ENCODE assay signal across 1 cellular context in the genomic region with DNA sequence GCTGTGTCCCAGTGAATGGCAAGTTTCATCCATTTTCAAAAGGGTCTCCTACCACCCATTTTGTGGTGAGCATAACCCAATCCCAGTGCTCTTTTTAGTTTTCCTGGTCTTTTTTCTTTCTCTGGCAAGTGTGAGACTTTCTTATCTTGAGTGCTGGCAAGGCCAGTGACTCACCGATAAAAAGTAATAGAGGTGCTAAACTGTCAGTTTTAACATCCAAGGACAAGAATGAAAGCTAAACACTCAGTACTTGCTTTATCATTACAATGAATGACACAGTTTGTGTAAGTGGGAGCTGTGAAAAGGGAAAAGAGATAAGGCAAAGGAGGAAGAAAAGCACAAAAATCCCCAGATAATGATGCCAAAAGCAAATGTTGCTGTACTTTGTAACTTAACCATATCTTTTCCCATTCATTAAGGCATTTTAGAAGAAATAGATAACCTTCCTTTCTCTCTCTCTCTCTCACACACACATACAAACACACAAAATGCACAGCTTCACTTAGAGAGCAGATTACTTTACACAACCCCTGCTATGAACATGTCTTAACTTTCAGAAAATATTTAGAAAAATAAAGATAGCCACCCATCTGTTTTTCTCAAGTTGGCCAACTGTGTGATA.
TF ChIP-seq lines count a peak whose summit lies in the region.

No MANE protein-coding gene starts in this region.

TF ChIP-seq in HepG2, 621 proteins besides CTCF, POLR2A, EP300 and RAD21:
- TF ChIP-seq, protein P1, sequence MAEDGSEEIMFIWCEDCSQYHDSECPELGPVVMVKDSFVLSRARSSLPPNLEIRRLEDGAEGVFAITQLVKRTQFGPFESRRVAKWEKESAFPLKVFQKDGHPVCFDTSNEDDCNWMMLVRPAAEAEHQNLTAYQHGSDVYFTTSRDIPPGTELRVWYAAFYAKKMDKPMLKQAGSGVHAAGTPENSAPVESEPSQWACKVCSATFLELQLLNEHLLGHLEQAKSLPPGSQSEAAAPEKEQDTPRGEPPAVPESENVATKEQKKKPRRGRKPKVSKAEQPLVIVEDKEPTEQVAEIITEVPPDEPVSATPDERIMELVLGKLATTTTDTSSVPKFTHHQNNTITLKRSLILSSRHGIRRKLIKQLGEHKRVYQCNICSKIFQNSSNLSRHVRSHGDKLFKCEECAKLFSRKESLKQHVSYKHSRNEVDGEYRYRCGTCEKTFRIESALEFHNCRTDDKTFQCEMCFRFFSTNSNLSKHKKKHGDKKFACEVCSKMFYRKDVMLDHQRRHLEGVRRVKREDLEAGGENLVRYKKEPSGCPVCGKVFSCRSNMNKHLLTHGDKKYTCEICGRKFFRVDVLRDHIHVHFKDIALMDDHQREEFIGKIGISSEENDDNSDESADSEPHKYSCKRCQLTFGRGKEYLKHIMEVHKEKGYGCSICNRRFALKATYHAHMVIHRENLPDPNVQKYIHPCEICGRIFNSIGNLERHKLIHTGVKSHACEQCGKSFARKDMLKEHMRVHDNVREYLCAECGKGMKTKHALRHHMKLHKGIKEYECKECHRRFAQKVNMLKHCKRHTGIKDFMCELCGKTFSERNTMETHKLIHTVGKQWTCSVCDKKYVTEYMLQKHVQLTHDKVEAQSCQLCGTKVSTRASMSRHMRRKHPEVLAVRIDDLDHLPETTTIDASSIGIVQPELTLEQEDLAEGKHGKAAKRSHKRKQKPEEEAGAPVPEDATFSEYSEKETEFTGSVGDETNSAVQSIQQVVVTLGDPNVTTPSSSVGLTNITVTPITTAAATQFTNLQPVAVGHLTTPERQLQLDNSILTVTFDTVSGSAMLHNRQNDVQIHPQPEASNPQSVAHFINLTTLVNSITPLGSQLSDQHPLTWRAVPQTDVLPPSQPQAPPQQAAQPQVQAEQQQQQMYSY (CRISPR knock-in tag; IDR thresholded peaks at IDR 0.05), result peak; percentile 41; the same call in 1 of the 2 replicates
- TF ChIP-seq TOPORS (CRISPR knock-in tag; IDR thresholded peaks at IDR 0.05), result no peak
